In the genomic region with DNA sequence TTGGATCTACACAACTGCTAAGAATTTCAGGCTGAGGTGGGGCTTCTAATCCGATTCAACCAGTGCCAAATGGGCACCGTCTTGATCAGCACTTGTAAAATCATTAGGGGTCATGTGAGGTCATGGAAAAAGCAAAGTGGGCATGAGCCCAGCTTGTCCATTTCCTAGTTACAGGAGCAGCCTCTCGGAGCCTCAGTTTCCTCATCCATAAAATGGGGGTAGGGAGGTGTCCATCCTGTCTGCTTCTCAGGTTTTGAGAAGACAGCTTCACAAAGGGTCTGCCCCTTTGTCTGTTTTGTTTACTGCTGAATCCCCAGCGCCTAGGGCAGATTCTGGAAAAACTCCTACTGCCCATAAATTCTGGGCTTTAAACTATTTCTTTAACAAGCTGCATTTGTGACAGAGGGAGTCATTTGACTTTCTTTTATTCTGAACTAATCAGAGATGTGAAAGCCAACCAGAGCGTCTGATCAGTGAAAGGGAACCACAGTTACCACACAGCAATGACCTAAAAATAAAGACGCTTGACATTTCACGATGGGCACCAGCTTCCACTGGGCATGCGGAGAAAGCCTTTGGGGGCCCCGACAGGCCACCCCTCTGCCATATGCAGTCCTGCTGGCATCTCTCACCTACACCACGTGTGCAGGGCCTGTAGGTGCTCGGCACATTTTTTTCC, we compare ENCODE assay signal across 19 cellular contexts. TPM values are rescaled to one million over a fixed set of nuclear protein-coding genes. Genes with fewer than 3 reads are reported as not detected.
DNase-seq lines count a peak whose midpoint lies in the region; ATAC-seq and TF ChIP-seq lines count a peak whose summit lies in the region.
"Had no signal": no experiment of that assay in that cellular context is flagged by ENCODE, and none has a peak within 500 bp of the region (broad histone marks: within the 10 kb centered on the region; RNA-seq: fewer than 3 reads in every experiment).

No MANE protein-coding gene starts in this region.

- ATAC-seq in activated CD8-positive, alpha-beta T cell treated with anti-CD3 and anti-CD28 coated beads, Interleukin-2, amount 10 ng/mL, durations not matched to agents 7 days and 5 days: no peak
- ATAC-seq in activated CD8-positive, alpha-beta T cell treated with anti-CD3 and anti-CD28 coated beads for 36 hours: no peak
- no peak for ATAC-seq in HG03442 (IDR thresholded peaks at IDR 0.05; ENCODE audit: unreplicated experiment)
- ATAC-seq in foreskin keratinocyte: no peak
- ATAC-seq: gastroesophageal sphincter had no signal

- peaks cover 65% of the 10 kb centered on the region for H3K36me3 Mint-ChIP-seq in activated CD8-positive, alpha-beta T cell treated with anti-CD3 and anti-CD28 coated beads, Interleukin-2, amount 10 ng/mL, durations not matched to agents 7 days and 5 days (ENCODE audit: low read depth)
- H3K36me3 Mint-ChIP-seq in activated CD8-positive, alpha-beta T cell treated with anti-CD3 and anti-CD28 coated beads for 36 hours (ENCODE audit: low read depth): peaks cover 59% of the 10 kb centered on the region

- H3K27ac ChIP-seq in HEK293 (ENCODE audit: extremely low read depth, low read depth, low read length): no peak overlapping the region
- peak overlapping the region in 53 of 59 donors; percentile 4 to 90 (median 63) for H3K27ac ChIP-seq in dorsolateral prefrontal cortex
- no peak overlapping the region for H3K27ac ChIP-seq in skeletal muscle tissue (ENCODE audit: low read depth, low read length)
- no peak overlapping the region for H3K27ac ChIP-seq in foreskin keratinocyte
- H3K27ac ChIP-seq in RWPE1: no peak overlapping the region
- H3K27ac ChIP-seq: epithelial cell of prostate had no signal

- POLR2A ChIA-PET in activated CD8-positive, alpha-beta T cell treated with anti-CD3 and anti-CD28 coated beads, Interleukin-2, amount 10 ng/mL, durations not matched to agents 7 days and 5 days (lab: Charles Lee): interaction anchor here (0.9 to 1.9 kb wide), 4 partner anchors 10 to 51 kb away, joined by 3 to 5 read pairs (median 3); no protein-coding TSS in a partner anchor
- POLR2A ChIA-PET in activated CD8-positive, alpha-beta T cell treated with anti-CD3 and anti-CD28 coated beads for 36 hours (lab: Charles Lee): interaction anchor here (1.0 to 5.0 kb wide), 10 partner anchors 7 to 255 kb away, joined by 3 to 54 read pairs (median 4); partner anchors contain the start of gene DNMT3A
- POLR2A ChIA-PET in HEK293 (lab: Yijun Ruan, JAX): no interaction called here
- POLR2A ChIA-PET in RWPE1 (lab: Yijun Ruan, JAX; ENCODE audit: low non-redundant PET): no interaction called here

- intact Hi-C loops in activated CD8-positive, alpha-beta T cell treated with anti-CD3 and anti-CD28 coated beads for 36 hours (cut with micrococcal nuclease): no loop called here
- intact Hi-C loops in dorsolateral prefrontal cortex (cut with DNase I): no loop called here

- H3K4me1 ChIP-seq in HEK293 (ENCODE audit: control insufficient read depth, insufficient read depth, low read length): no peaks in the 10 kb centered on the region
- peaks cover 66 to 82% (median 78%) of the 10 kb centered on the region in 3 donors for H3K4me1 ChIP-seq in skeletal muscle tissue (ENCODE audit: control insufficient read depth in 3 of 3, insufficient read depth in 3 of 3, low read length in 3 of 3)
- H3K4me1 ChIP-seq in foreskin keratinocyte: peaks cover 16% of the 10 kb centered on the region

- H3K4me3 ChIP-seq in HEK293 (ENCODE audit: low read depth, low read length) (no peak overlapping the region), dorsolateral prefrontal cortex (no peak overlapping the region), skeletal muscle tissue (ENCODE audit: low read length in 3 of 3) (no peak overlapping the region)
- H3K4me3 ChIP-seq: gastroesophageal sphincter had no signal

- H3K9me3 ChIP-seq in HEK293 (ENCODE audit: control insufficient read depth, insufficient read depth, low read depth, low read length): no peaks in the 10 kb centered on the region
- H3K9me3 ChIP-seq in skeletal muscle tissue (ENCODE audit: control insufficient read depth in 3 of 3, low read length in 3 of 3): no peaks in the 10 kb centered on the region
- H3K9me3 ChIP-seq: gastroesophageal sphincter had no signal

- H3K4me3 Mint-ChIP-seq in activated CD8-positive, alpha-beta T cell treated with anti-CD3 and anti-CD28 coated beads, Interleukin-2, amount 10 ng/mL, durations not matched to agents 7 days and 5 days: no peak overlapping the region
- no peak overlapping the region for H3K4me3 Mint-ChIP-seq in activated CD8-positive, alpha-beta T cell treated with anti-CD3 and anti-CD28 coated beads for 36 hours
- H3K4me3 Mint-ChIP-seq: activated CD4-positive, alpha-beta T cell treated with anti-CD3 and anti-CD28 coated beads, Interleukin-2, amount 10 ng/mL, durations not matched to agents 7 days and 5 days; brain; type B pancreatic cell had no signal

- H3K9me3 Mint-ChIP-seq in activated CD8-positive, alpha-beta T cell treated with anti-CD3 and anti-CD28 coated beads, Interleukin-2, amount 10 ng/mL, durations not matched to agents 7 days and 5 days (ENCODE audit: insufficient read depth): no peaks in the 10 kb centered on the region
- H3K9me3 Mint-ChIP-seq in activated CD8-positive, alpha-beta T cell treated with anti-CD3 and anti-CD28 coated beads for 36 hours: no peaks in the 10 kb centered on the region
- H3K9me3 Mint-ChIP-seq: activated CD4-positive, alpha-beta T cell treated with anti-CD3 and anti-CD28 coated beads, Interleukin-2, amount 10 ng/mL, durations not matched to agents 7 days and 5 days; activated naive CD4-positive, alpha-beta T cell treated with anti-CD3 and anti-CD28 coated beads, Interleukin-2, amount 50 U/mL, for 72 hours; brain; type B pancreatic cell had no signal

- H3K27ac Mint-ChIP-seq in activated CD8-positive, alpha-beta T cell treated with anti-CD3 and anti-CD28 coated beads, Interleukin-2, amount 10 ng/mL, durations not matched to agents 7 days and 5 days: peak overlapping the region; percentile 34
- no peak overlapping the region for H3K27ac Mint-ChIP-seq in activated CD8-positive, alpha-beta T cell treated with anti-CD3 and anti-CD28 coated beads for 36 hours
- H3K27ac Mint-ChIP-seq: type B pancreatic cell had no signal

- no peak for TF ChIP-seq CTCF in activated CD8-positive, alpha-beta T cell treated with anti-CD3 and anti-CD28 coated beads for 36 hours (IDR thresholded peaks at IDR 0.05)
- no peak for TF ChIP-seq CTCF in HEK293 (tag by site-specific recombination; IDR thresholded peaks at IDR 0.05)
- no peak for TF ChIP-seq CTCF in dorsolateral prefrontal cortex (IDR thresholded peaks at IDR 0.05 in 54 of 56, conservative IDR thresholded peaks at IDR 0.05 in 2 of 56; ENCODE audit: low read depth in 1 of 56, partially characterized antibody in 56 of 56)
- no peak for TF ChIP-seq CTCF in foreskin keratinocyte (conservative IDR thresholded peaks at IDR 0.05)
- no peak for TF ChIP-seq CTCF in RWPE1 (conservative IDR thresholded peaks at IDR 0.05; ENCODE audit: low read depth)

- H3K36me3 ChIP-seq in HEK293 (ENCODE audit: control insufficient read depth in 2 of 2, insufficient read depth in 1 of 2, low read length in 2 of 2): peaks cover 0 to 46% of the 10 kb centered on the region in 2 experiments; a peak in 2 of 3 replicates
- peaks cover 15 to 30% (median 30%) of the 10 kb centered on the region in 3 donors for H3K36me3 ChIP-seq in skeletal muscle tissue (ENCODE audit: control insufficient read depth in 3 of 3, insufficient read depth in 3 of 3, low read length in 3 of 3)

- no peak for DNase-seq in activated CD8-positive, alpha-beta T cell treated with anti-CD3 and anti-CD28 coated beads, Interleukin-2, amount 10 ng/mL, durations not matched to agents 7 days and 5 days
- DNase-seq in activated CD8-positive, alpha-beta T cell treated with anti-CD3 and anti-CD28 coated beads for 36 hours: no peak
- no peak for DNase-seq in dorsolateral prefrontal cortex
- no peak for DNase-seq in foreskin keratinocyte
- no peak for DNase-seq in RWPE1 (ENCODE audit: low spot score)
- DNase-seq: activated CD4-positive, alpha-beta T cell treated with anti-CD3 and anti-CD28 coated beads, Interleukin-2, amount 10 ng/mL, durations not matched to agents 7 days and 5 days; NCI-H1105; NCI-H526 treated with DMSO at 0.1 percent for 48 hours; retina; stimulated activated CD4-positive, alpha-beta T cell treated with anti-CD3 and anti-CD28 coated beads, Interleukin-15, amount 100 ng/mL, for 24 hours; stimulated activated naive CD4-positive, alpha-beta T cell had no signal

- CTCF ChIA-PET in activated CD8-positive, alpha-beta T cell treated with anti-CD3 and anti-CD28 coated beads, Interleukin-2, amount 10 ng/mL, durations not matched to agents 7 days and 5 days (lab: Charles Lee): interaction anchor here (1.2 to 3.0 kb wide), 7 partner anchors 10 to 264 kb away, joined by 3 to 14 read pairs (median 4); partner anchors contain the start of gene DNMT3A
- CTCF ChIA-PET in activated CD8-positive, alpha-beta T cell treated with anti-CD3 and anti-CD28 coated beads for 36 hours (lab: Charles Lee): interaction anchor here (0.7 to 3.3 kb wide), 9 partner anchors 10 to 250 kb away, joined by 3 to 19 read pairs (median 4); partner anchors contain the start of gene DNMT3A
- CTCF ChIA-PET in HEK293 (lab: Yijun Ruan, JAX) (interaction anchor here (1.0 kb wide), 1 partner anchor 59 kb away, joined by 3 read pairs; no protein-coding TSS in a partner anchor), RWPE1 (lab: Yijun Ruan, JAX) (interaction anchor here (0.7 kb wide), 1 partner anchor 221 kb away, joined by 3 read pairs; no protein-coding TSS in a partner anchor)

- no peaks in the 10 kb centered on the region for H3K27me3 Mint-ChIP-seq in activated CD8-positive, alpha-beta T cell treated with anti-CD3 and anti-CD28 coated beads, Interleukin-2, amount 10 ng/mL, durations not matched to agents 7 days and 5 days (ENCODE audit: low read depth)
- no peaks in the 10 kb centered on the region for H3K27me3 Mint-ChIP-seq in activated CD8-positive, alpha-beta T cell treated with anti-CD3 and anti-CD28 coated beads for 36 hours
- H3K27me3 Mint-ChIP-seq: activated CD4-positive, alpha-beta T cell treated with anti-CD3 and anti-CD28 coated beads, Interleukin-2, amount 10 ng/mL, durations not matched to agents 7 days and 5 days; brain; type B pancreatic cell had no signal

- peaks cover 89% of the 10 kb centered on the region for H3K4me1 Mint-ChIP-seq in activated CD8-positive, alpha-beta T cell treated with anti-CD3 and anti-CD28 coated beads, Interleukin-2, amount 10 ng/mL, durations not matched to agents 7 days and 5 days (ENCODE audit: low read depth)
- peaks cover 84% of the 10 kb centered on the region for H3K4me1 Mint-ChIP-seq in activated CD8-positive, alpha-beta T cell treated with anti-CD3 and anti-CD28 coated beads for 36 hours (ENCODE audit: low read depth)

- H3K27me3 ChIP-seq in dorsolateral prefrontal cortex: no peaks in the 10 kb centered on the region
- H3K27me3 ChIP-seq in skeletal muscle tissue (ENCODE audit: control insufficient read depth in 3 of 3, insufficient read depth in 3 of 3, low read length in 3 of 3): no peaks in the 10 kb centered on the region
- no peaks in the 10 kb centered on the region for H3K27me3 ChIP-seq in foreskin keratinocyte
- H3K27me3 ChIP-seq: gastroesophageal sphincter had no signal

- H3K9ac ChIP-seq in skeletal muscle tissue (ENCODE audit: low read depth in 1 of 3, low read length in 3 of 3): peak overlapping the region in 2 of 3 donors; percentile 25 to 43

RNA-seq across cellular contexts. Expression of gene DNMT3A, which starts 38.8 kb away (rescaled TPM):
- total RNA-seq in activated CD8-positive, alpha-beta T cell treated with anti-CD3 and anti-CD28 coated beads, Interleukin-2, amount 10 ng/mL, durations not matched to agents 7 days and 5 days: 10 to 100 TPM; 76.4 to 79.8 TPM
- 10 to 100 TPM; 84.8 to 97.8 TPM for total RNA-seq in activated CD8-positive, alpha-beta T cell treated with anti-CD3 and anti-CD28 coated beads for 36 hours
- 10 to 100 TPM; 37.2 to 80.0 (median 54.1) TPM for total RNA-seq in dorsolateral prefrontal cortex
- 62.1 TPM for total RNA-seq in skeletal muscle tissue
- total RNA-seq in foreskin keratinocyte: 6.6 and 8.0 TPM in 2 replicates
- 3.0 and 3.2 TPM in 2 replicates for polyA plus RNA-seq in foreskin keratinocyte

Comparison
In these comparisons a context has a peak if more than half of its experiments do, and no peak if none do; other contexts are left out.
1. H3K27ac ChIP-seq: peak in dorsolateral prefrontal cortex (53 of 59); none in HEK293 (single experiment), skeletal muscle tissue (single experiment), foreskin keratinocyte (single experiment) and RWPE1 (single experiment).
2. POLR2A ChIA-PET loops: an anchor here in activated CD8-positive, alpha-beta T cell treated with anti-CD3 and anti-CD28 coated beads, Interleukin-2, amount 10 ng/mL, durations not matched to agents 7 days and 5 days (0.9 to 1.9 kb wide) and activated CD8-positive, alpha-beta T cell treated with anti-CD3 and anti-CD28 coated beads for 36 hours (1.0 to 5.0 kb wide); none called in HEK293 and RWPE1.